ENCODE assay signal across 14 cellular contexts in genomic region chr16:5073279-5073629, GRCh38. TPM values are rescaled to one million over a fixed set of nuclear protein-coding genes. Genes with fewer than 3 reads are reported as not detected.
DNase-seq lines count a peak whose midpoint lies in the region; ATAC-seq and TF ChIP-seq lines count a peak whose summit lies in the region.
"Had no signal": no experiment of that assay in that cellular context is flagged by ENCODE, and none has a peak within 500 bp of the region (broad histone marks: within the 10 kb centered on the region; RNA-seq: fewer than 3 reads in every experiment).

No MANE protein-coding gene starts in this region.

- H3K4me2 ChIP-seq in fibroblast of lung (ENCODE audit: extremely low read depth, insufficient read depth, low read length), result peak overlapping the region; percentile 96

- ATAC-seq in T-cell (replicated peaks in 1 of 4) (no peak), HG03565 (IDR thresholded peaks at IDR 0.05; ENCODE audit: unreplicated experiment) (no peak), GM21737 (IDR thresholded peaks at IDR 0.05; ENCODE audit: unreplicated experiment) (no peak)
- no peak for ATAC-seq in stimulated activated naive B cell treated with anti-CD40 and anti-IgM and Interleukin-4, amounts not matched to agents 10 μg/mL and 1 μg/mL and 100 μg/mL, for 72 hours (replicated peaks)
- ATAC-seq: body of pancreas, Right ventricle myocardium inferior had no signal

- H3K27me3 ChIP-seq in fibroblast of lung (ENCODE audit: control insufficient read depth, insufficient read depth, low read length), result no peaks in the 10 kb centered on the region
- no peaks in the 10 kb centered on the region for H3K27me3 ChIP-seq in ascending aorta
- H3K27me3 ChIP-seq: body of pancreas had no signal

- TF ChIP-seq CTCF in fibroblast of lung (conservative IDR thresholded peaks at IDR 0.05 in 1 of 2, IDR thresholded peaks at IDR 0.05 in 1 of 2; ENCODE audit: low read depth in 1 of 2, low read length in 2 of 2) (no peak), ascending aorta (IDR thresholded peaks at IDR 0.05) (no peak)

- no peaks in the 10 kb centered on the region for H3K27me3 Mint-ChIP-seq in activated naive CD4-positive, alpha-beta T cell treated with anti-CD3 and anti-CD28 coated beads, Interleukin-2, amount 50 U/mL, for 24 hours
- H3K27me3 Mint-ChIP-seq in T-cell, result no peaks in the 10 kb centered on the region
- no peaks in the 10 kb centered on the region for H3K27me3 Mint-ChIP-seq in stimulated activated naive B cell treated with anti-CD40 and anti-IgM and Interleukin-4, amounts not matched to agents 10 μg/mL and 1 μg/mL and 100 μg/mL, for 72 hours

- peaks cover 32% of the 10 kb centered on the region for H3K4me1 Mint-ChIP-seq in activated naive CD4-positive, alpha-beta T cell treated with anti-CD3 and anti-CD28 coated beads, Interleukin-2, amount 50 U/mL, for 24 hours
- peaks cover 28 to 36% (median 33%) of the 10 kb centered on the region in 3 donors for H3K4me1 Mint-ChIP-seq in T-cell
- peaks cover 21 to 29% of the 10 kb centered on the region in 2 donors for H3K4me1 Mint-ChIP-seq in stimulated activated naive B cell treated with anti-CD40 and anti-IgM and Interleukin-4, amounts not matched to agents 10 μg/mL and 1 μg/mL and 100 μg/mL, for 72 hours

- no peak overlapping the region for H3K9ac ChIP-seq in fibroblast of lung (ENCODE audit: insufficient read depth, low read length)

- peaks cover 7% of the 10 kb centered on the region for H3K36me3 Mint-ChIP-seq in activated naive CD4-positive, alpha-beta T cell treated with anti-CD3 and anti-CD28 coated beads, Interleukin-2, amount 50 U/mL, for 24 hours
- H3K36me3 Mint-ChIP-seq in T-cell, result peaks cover 24% of the 10 kb centered on the region
- H3K36me3 Mint-ChIP-seq in stimulated activated naive B cell treated with anti-CD40 and anti-IgM and Interleukin-4, amounts not matched to agents 10 μg/mL and 1 μg/mL and 100 μg/mL, for 72 hours, result peaks cover 17 to 31% of the 10 kb centered on the region in 2 donors

- H3K4me3 ChIP-seq in fibroblast of lung (replicated peaks in 1 of 4; ENCODE audit: control extremely low read depth in 1 of 4, insufficient read depth in 1 of 4, low read depth in 3 of 4, low read length in 4 of 4), result peak overlapping the region in 1 of 4 experiments; percentile 83
- H3K4me3 ChIP-seq in ascending aorta, result no peak overlapping the region
- H3K4me3 ChIP-seq: body of pancreas had no signal

- no peaks in the 10 kb centered on the region for H3K9me3 Mint-ChIP-seq in activated naive CD4-positive, alpha-beta T cell treated with anti-CD3 and anti-CD28 coated beads, Interleukin-2, amount 50 U/mL, for 24 hours
- H3K9me3 Mint-ChIP-seq in T-cell, result no peaks in the 10 kb centered on the region
- H3K9me3 Mint-ChIP-seq in stimulated activated naive B cell treated with anti-CD40 and anti-IgM and Interleukin-4, amounts not matched to agents 10 μg/mL and 1 μg/mL and 100 μg/mL, for 72 hours, result no peaks in the 10 kb centered on the region

- peak overlapping the region; percentile 97 for H3K4me3 Mint-ChIP-seq in activated naive CD4-positive, alpha-beta T cell treated with anti-CD3 and anti-CD28 coated beads, Interleukin-2, amount 50 U/mL, for 24 hours
- H3K4me3 Mint-ChIP-seq in T-cell, result peak overlapping the region; percentile 96 to 97 (median 96)
- H3K4me3 Mint-ChIP-seq in stimulated activated naive B cell treated with anti-CD40 and anti-IgM and Interleukin-4, amounts not matched to agents 10 μg/mL and 1 μg/mL and 100 μg/mL, for 72 hours, result peak overlapping the region; percentile 89 to 96

- DNase-seq in activated naive CD4-positive, alpha-beta T cell (lab: John Stamatoyannopoulos, UW), result no peak
- DNase-seq in T-cell (no peak), fibroblast of lung (ENCODE audit: low read depth in 2 of 2) (peak; percentile 15 to 50), ascending aorta (ENCODE audit: low spot score in 2 of 2) (no peak)
- no peak for DNase-seq in stimulated activated naive B cell treated with anti-CD40 and anti-IgM and Interleukin-4, amounts not matched to agents 10 μg/mL and 1 μg/mL and 100 μg/mL, for 72 hours
- DNase-seq: activated CD4-positive, alpha-beta T cell treated with anti-CD3 and anti-CD28 coated beads, Interleukin-2, amount 50 U/mL, for 1 hour; AML-193; body of pancreas; NCI-H1092 treated with DMSO at 0.1 percent for 48 hours; NCI-H510A had no signal

- H3K9me3 ChIP-seq in fibroblast of lung (ENCODE audit: control insufficient read depth, insufficient read depth, low read depth, low read length) (no peaks in the 10 kb centered on the region), ascending aorta (no peaks in the 10 kb centered on the region)
- H3K9me3 ChIP-seq: body of pancreas had no signal

- CTCF ChIA-PET in T-cell (lab: Charles Lee), result no interaction called here

- H3K36me3 ChIP-seq in fibroblast of lung (ENCODE audit: control insufficient read depth, insufficient read depth, low read length), result peaks cover 12% of the 10 kb centered on the region
- H3K36me3 ChIP-seq in ascending aorta, result peaks cover 17 to 29% of the 10 kb centered on the region in 2 donors

- POLR2A ChIA-PET in T-cell (lab: Charles Lee), result no interaction called here

- H3K4me1 ChIP-seq in fibroblast of lung (ENCODE audit: control insufficient read depth, extremely low read depth, insufficient read depth, low read length) (peaks cover 3% of the 10 kb centered on the region), ascending aorta (peaks cover 0 to 10% of the 10 kb centered on the region in 2 donors)

- no peak overlapping the region for H2AFZ ChIP-seq in fibroblast of lung (ENCODE audit: low read length)

- H3K27ac Mint-ChIP-seq in activated naive CD4-positive, alpha-beta T cell treated with anti-CD3 and anti-CD28 coated beads, Interleukin-2, amount 50 U/mL, for 24 hours, result peak overlapping the region; percentile 99
- peak overlapping the region; percentile 72 to 97 for H3K27ac Mint-ChIP-seq in T-cell
- H3K27ac Mint-ChIP-seq in stimulated activated naive B cell treated with anti-CD40 and anti-IgM and Interleukin-4, amounts not matched to agents 10 μg/mL and 1 μg/mL and 100 μg/mL, for 72 hours, result peak overlapping the region; percentile 94

- H4K20me1 ChIP-seq in fibroblast of lung (ENCODE audit: control insufficient read depth, extremely low read depth, insufficient read depth, low read length), result no peaks in the 10 kb centered on the region

- H3K27ac ChIP-seq in fibroblast of lung (ENCODE audit: insufficient read depth, low read length) (no peak overlapping the region), ascending aorta (no peak overlapping the region)
- H3K27ac ChIP-seq: body of pancreas had no signal

- peaks cover 11% of the 10 kb centered on the region for H3K79me2 ChIP-seq in fibroblast of lung (ENCODE audit: control insufficient read depth, insufficient read depth, low read length)

- intact Hi-C loops in ascending aorta (cut with DNase I), result loop anchor here (5.0 kb wide), 2 partner anchors 41 to 116 kb away; partner anchors contain the start of genes NAGPA and SEC14L5

RNA-seq across cellular contexts. Expression of gene ALG1, which starts 1.6 kb away (rescaled TPM):
- total RNA-seq in T-cell (10 to 100 TPM; 12.0 to 29.2 (median 25.7) TPM), fibroblast of lung (24.1 and 29.2 TPM in 2 replicates), ascending aorta (27.2 TPM)
- 26.2 and 38.8 TPM in 2 replicates for polyA plus RNA-seq in fibroblast of lung
- 24.5 and 35.9 TPM in 2 replicates for polyA plus RNA-seq in fibroblast of lung (2012)
- polyA minus RNA-seq in fibroblast of lung (ENCODE audit: low replicate concordance), result 64.1 and 81.0 TPM in 2 replicates

RNA-seq across cellular contexts. Expression of gene C16orf89, which starts 7.5 kb away (rescaled TPM):
- total RNA-seq in T-cell, result under 1 TPM in 2 of 5 donors, not detected in 3; 0.62 to 0.79 TPM
- 5.9 and 9.8 TPM in 2 replicates for total RNA-seq in fibroblast of lung
- 0.53 and 1.3 TPM in 2 replicates for polyA plus RNA-seq in fibroblast of lung
- 0.38 and 0.78 TPM in 2 replicates for polyA plus RNA-seq in fibroblast of lung (2012)
- not detected in 2 replicates for polyA minus RNA-seq in fibroblast of lung (ENCODE audit: low replicate concordance)
- total RNA-seq in ascending aorta, result 4.6 TPM

RNA-seq across cellular contexts. Expression of gene EEF2KMT, which starts 24.3 kb away (rescaled TPM):
- total RNA-seq in T-cell (10 to 100 TPM in 3 of 5 donors, 1 to 10 TPM in 2; 3.6 to 16.1 (median 11.7) TPM), fibroblast of lung (7.9 and 8.2 TPM in 2 replicates), ascending aorta (2.8 TPM)
- polyA plus RNA-seq in fibroblast of lung, result 5.4 and 8.9 TPM in 2 replicates
- 9.1 and 17.4 TPM in 2 replicates for polyA plus RNA-seq in fibroblast of lung (2012)
- 14.6 and 32.6 TPM in 2 replicates for polyA minus RNA-seq in fibroblast of lung (ENCODE audit: low replicate concordance)

RNA-seq across cellular contexts. Expression of gene NAGPA, which starts 39.5 kb away (rescaled TPM):
- total RNA-seq in T-cell, result 10 to 100 TPM; 26.2 to 33.6 (median 29.7) TPM
- 16.7 and 17.7 TPM in 2 replicates for total RNA-seq in fibroblast of lung
- polyA plus RNA-seq in fibroblast of lung, result 9.7 and 11.4 TPM in 2 replicates
- 11.7 and 14.3 TPM in 2 replicates for polyA plus RNA-seq in fibroblast of lung (2012)
- 7.5 and 13.9 TPM in 2 replicates for polyA minus RNA-seq in fibroblast of lung (ENCODE audit: low replicate concordance)
- 23.0 TPM for total RNA-seq in ascending aorta

Comparison
In these comparisons a context has a peak if more than half of its experiments do, and no peak if none do; other contexts are left out.
1. DNase-seq: peak in fibroblast of lung (2 of 2); none in activated naive CD4-positive, alpha-beta T cell (0 of 4), T-cell (0 of 34), stimulated activated naive B cell treated with anti-CD40 and anti-IgM and Interleukin-4, amounts not matched to agents 10 μg/mL and 1 μg/mL and 100 μg/mL, for 72 hours (single experiment) and ascending aorta (0 of 2).
2. Peak in every context shown above with its lines, with median percentiles within 50 percentile points of each other: H3K27ac Mint-ChIP-seq and H3K4me3 Mint-ChIP-seq.